Comparison of ENCODE assay signal across 10 cellular contexts in genomic region chr19:54676210-54676834, GRCh38. TPM values are rescaled to one million over a fixed set of nuclear protein-coding genes. Genes with fewer than 3 reads are reported as not detected.
DNase-seq lines count a peak whose midpoint lies in the region; ATAC-seq, FAIRE-seq and TF ChIP-seq lines count a peak whose summit lies in the region.
"Not testable (repeated sequence)": the region's sequence is repeated elsewhere in the genome, so short reads cannot be mapped to it uniquely, and the experiment has no call there.
"Had no signal": no experiment of that assay in that cellular context is flagged by ENCODE, and none has a peak within 500 bp of the region (broad histone marks: within the 10 kb centered on the region; RNA-seq: fewer than 3 reads in every experiment).

No MANE protein-coding gene starts in this region.

- H3K27ac ChIP-seq in A549, SK-N-MC, neutrophil: not testable (repeated sequence)

- WGBS in A549 (ENCODE audit: missing lambda C conversion rate), result 2% methylated on average over 10 of the region's 10 CpGs

- not testable (repeated sequence) for TF ChIP-seq EP300 in A549 (IDR thresholded peaks at IDR 0.05)

- not testable (repeated sequence) for H3K9me3 ChIP-seq in A549; SK-N-MC (ENCODE audit: low read depth, low read length); neutrophil

- peak; percentile 47 to 64; a peak in 4 of 5 replicates for TF ChIP-seq RAD21 in A549 (conservative IDR thresholded peaks at IDR 0.05 in 1 of 2, IDR thresholded peaks at IDR 0.05 in 1 of 2)

- H3K4me2 ChIP-seq in A549, result not testable (repeated sequence)

- TF ChIP-seq CTCF in A549 (IDR thresholded peaks at IDR 0.05), result peak; percentile 78
- TF ChIP-seq CTCF in neutrophil (IDR thresholded peaks at IDR 0.05), result peak; percentile 87

- peak; percentile 67 to 75 for ATAC-seq in A549

- CTCF ChIA-PET in A549 (lab: Yijun Ruan, JAX), result interaction anchor here (0.6 to 3.6 kb wide), 10 partner anchors 8 to 278 kb away, joined by 3 to 17 read pairs (median 4); no protein-coding TSS in a partner anchor

- not testable (repeated sequence) for TF ChIP-seq POLR2A in A549 (IDR thresholded peaks at IDR 0.05; ENCODE audit: low read length)

- POLR2A ChIA-PET in A549 (lab: Yijun Ruan, JAX), result not testable (repeated sequence)

- peaks cover 63% of the 10 kb centered on the region for H3K27me3 ChIP-seq in neutrophil

- DNase-seq in A549 (ENCODE audit: low read depth in 1 of 2, low spot score in 1 of 2) (peak; percentile 46 to 70), EH (ENCODE audit: low read depth) (peak; percentile 35), HS-27A (ENCODE audit: low read depth) (peak; percentile 17), NCI-H2171 treated with DMSO at 0.1 percent for 48 hours (lab: John Stamatoyannopoulos, UW) (peak; percentile 46), SK-N-MC (ENCODE audit: low read depth, low spot score) (peak; percentile 3), cerebellum (ENCODE audit: low spot score) (peak; percentile 17), hepatic stellate cell (ENCODE audit: low spot score) (peak; percentile 29)

- H3K9ac ChIP-seq in SK-N-MC (ENCODE audit: insufficient read length), result not testable (repeated sequence)

- H3K36me3 ChIP-seq in SK-N-MC (ENCODE audit: insufficient read depth, low read length); neutrophil: not testable (repeated sequence)

- FAIRE-seq in A549 (lab: Jason Lieb, UNC), result peak; percentile 99

- H3K4me3 ChIP-seq in A549; SK-N-MC; neutrophil (ENCODE audit: low read depth in 1 of 2, low read length in 1 of 2): not testable (repeated sequence)

- H3K4me1 ChIP-seq in A549; neutrophil (ENCODE audit: control insufficient read depth in 1 of 2, insufficient read depth in 1 of 2, low read depth in 1 of 2, low read length in 1 of 2): not testable (repeated sequence)

TF ChIP-seq in A549, 52 proteins besides CTCF, POLR2A, EP300 and RAD21:
- TF ChIP-seq CEBPB (IDR thresholded peaks at IDR 0.05), result peak in 1 of 2 experiments; percentile 22; a peak in 1 of 4 replicates
- TF ChIP-seq SMC3 (IDR thresholded peaks at IDR 0.05), result peak; percentile 57

RNA-seq across cellular contexts. Expression of gene LILRB4, which starts 13.5 kb away (rescaled TPM):
- polyA plus RNA-seq in A549 (2011; rRNA removed), result not detected in 2 replicates
- polyA plus RNA-seq in A549 (2012; cell fraction: cytosol; rRNA removed), result not detected in 2 replicates
- not detected in 2 replicates for polyA plus RNA-seq in A549 (2012; cell fraction: nucleus; rRNA removed)
- not detected in 3 replicates for polyA plus RNA-seq in A549 (2017; fragmentation: RNase III; extraction: RNeasy Plus Mini Kit Qiagen cat#74134 plus additional on column Dnase treatment)
- polyA minus RNA-seq in A549 (2011; rRNA and poly(A)+ RNA removed), result not detected in 2 replicates
- 0.54 TPM for total RNA-seq in cerebellum

RNA-seq across cellular contexts. Expression of gene LILRB1, which starts 46.0 kb away (rescaled TPM):
- polyA plus RNA-seq in A549 (2011; rRNA removed) (not detected in 2 replicates), A549 (2017; fragmentation: RNase III; extraction: RNeasy Plus Mini Kit Qiagen cat#74134 plus additional on column Dnase treatment) (not detected in 3 replicates)
- not detected in 2 replicates for polyA plus RNA-seq in A549 (2012; cell fraction: cytosol; rRNA removed)
- polyA plus RNA-seq in A549 (2012; cell fraction: nucleus; rRNA removed), result not detected in 2 replicates
- not detected in 2 replicates for polyA minus RNA-seq in A549 (2011; rRNA and poly(A)+ RNA removed)
- 0.54 TPM for total RNA-seq in cerebellum

RNA-seq across cellular contexts. Expression of gene KIR3DL3, which starts 47.9 kb away (rescaled TPM):
- polyA plus RNA-seq in A549 (2011; rRNA removed) (not detected in 2 replicates), A549 (2017; fragmentation: RNase III; extraction: RNeasy Plus Mini Kit Qiagen cat#74134 plus additional on column Dnase treatment) (not detected in 3 replicates)
- polyA plus RNA-seq in A549 (2012; cell fraction: cytosol; rRNA removed), result not detected in 2 replicates
- not detected in 2 replicates for polyA plus RNA-seq in A549 (2012; cell fraction: nucleus; rRNA removed)
- not detected in 2 replicates for polyA minus RNA-seq in A549 (2011; rRNA and poly(A)+ RNA removed)
- not detected for total RNA-seq in cerebellum
- total RNA-seq: Right ventricle myocardium inferior, subcutaneous adipose tissue had no signal

Comparison
In these comparisons a context has a peak if more than half of its experiments do, and no peak if none do; other contexts are left out.
1. DNase-seq: peak in every context shown above with its lines; median percentile 58 in A549; 46 in NCI-H2171 treated with DMSO at 0.1 percent for 48 hours; 35 in EH; 29 in hepatic stellate cell; 17 in HS-27A; 17 in cerebellum; 3 in SK-N-MC.